In genomic region chr20:49542514-49542991, GRCh38 we compare ENCODE assay signal across 19 cellular contexts. TPM values are rescaled to one million over a fixed set of nuclear protein-coding genes. Genes with fewer than 3 reads are reported as not detected.
DNase-seq lines count a peak whose midpoint lies in the region; ATAC-seq and TF ChIP-seq lines count a peak whose summit lies in the region.
"Had no signal": no experiment of that assay in that cellular context is flagged by ENCODE, and none has a peak within 500 bp of the region (broad histone marks: within the 10 kb centered on the region; RNA-seq: fewer than 3 reads in every experiment).

No MANE protein-coding gene starts in this region.

- peak overlapping the region; percentile 36 for H3K27ac Mint-ChIP-seq in T-helper 1 cell treated with Interleukin-12 subunit alpha and Interleukin-12 subunit beta and Interleukin-4 antibody, amounts not matched to agents 30 μg/mL and 1 μg/mL, for 36 hours
- H3K27ac Mint-ChIP-seq in natural killer cell treated with Interleukin-12 subunit alpha and Interleukin-12 subunit beta and Interleukin-15 and Interleukin-18, amount 100 ng/mL, for 72 hours, result peak overlapping the region in 1 of 2 donors; percentile 63
- no peak overlapping the region for H3K27ac Mint-ChIP-seq in natural killer cell
- H3K27ac Mint-ChIP-seq: memory B cell, T-cell had no signal

- H3K27ac ChIP-seq in gastroesophageal sphincter, result peak overlapping the region in 3 of 4 donors; percentile 41 to 55 (median 43)
- H3K27ac ChIP-seq in vagina, result peak overlapping the region; percentile 5
- H3K27ac ChIP-seq: SJCRH30, spleen had no signal

- no peaks in the 10 kb centered on the region for H3K27me3 ChIP-seq in gastroesophageal sphincter
- H3K27me3 ChIP-seq in vagina, result no peaks in the 10 kb centered on the region
- H3K27me3 ChIP-seq: SJCRH30, transverse colon had no signal

- H3K9me3 Mint-ChIP-seq in T-helper 1 cell treated with Interleukin-12 subunit alpha and Interleukin-12 subunit beta and Interleukin-4 antibody, amounts not matched to agents 30 μg/mL and 1 μg/mL, for 36 hours, result peaks cover 12% of the 10 kb centered on the region
- H3K9me3 Mint-ChIP-seq in natural killer cell treated with Interleukin-12 subunit alpha and Interleukin-12 subunit beta and Interleukin-15 and Interleukin-18, amount 100 ng/mL, for 72 hours, result no peaks in the 10 kb centered on the region
- peaks cover 0 to 3% of the 10 kb centered on the region in 2 donors for H3K9me3 Mint-ChIP-seq in natural killer cell

- no peak for TF ChIP-seq EP300 in gastroesophageal sphincter (IDR thresholded peaks at IDR 0.05)

- WGBS in gastroesophageal sphincter (ENCODE audit: low coverage in 1 of 2), 2 donors, result 82% methylated on average over 4 of the region's 4 CpGs; no CpG with 5 or more reads in 1 of the 2 donors

- ATAC-seq in natural killer cell treated with Interleukin-12 subunit alpha and Interleukin-12 subunit beta and Interleukin-15 and Interleukin-18, amount 100 ng/mL, for 72 hours, result peak; percentile 7 to 40
- ATAC-seq in natural killer cell (no peak), gastroesophageal sphincter (no peak), GM21515 (IDR thresholded peaks at IDR 0.05; ENCODE audit: unreplicated experiment) (no peak)

- no peak for TF ChIP-seq CTCF in natural killer cell (IDR thresholded peaks at IDR 0.05)
- no peak for TF ChIP-seq CTCF in gastroesophageal sphincter (IDR thresholded peaks at IDR 0.05)
- TF ChIP-seq CTCF in vagina (IDR thresholded peaks at IDR 0.05), result no peak

- no peak overlapping the region for H3K4me3 Mint-ChIP-seq in T-helper 1 cell treated with Interleukin-12 subunit alpha and Interleukin-12 subunit beta and Interleukin-4 antibody, amounts not matched to agents 30 μg/mL and 1 μg/mL, for 36 hours
- no peak overlapping the region for H3K4me3 Mint-ChIP-seq in natural killer cell treated with Interleukin-12 subunit alpha and Interleukin-12 subunit beta and Interleukin-15 and Interleukin-18, amount 100 ng/mL, for 72 hours
- H3K4me3 Mint-ChIP-seq in natural killer cell, result no peak overlapping the region
- H3K4me3 Mint-ChIP-seq: activated CD4-positive, alpha-beta T cell treated with anti-CD3 and anti-CD28 coated beads, Interleukin-2, amount 10 ng/mL, durations not matched to agents 7 days and 5 days; memory B cell; T-cell had no signal

- H3K9me3 ChIP-seq in gastroesophageal sphincter (no peaks in the 10 kb centered on the region), vagina (no peaks in the 10 kb centered on the region)
- H3K9me3 ChIP-seq: transverse colon had no signal

- DNase-seq in T-helper 1 cell (no peak), natural killer cell (no peak), vagina (ENCODE audit: extremely low spot score in 2 of 2) (no peak), Ammon's horn (ENCODE audit: low spot score) (no peak)
- DNase-seq in natural killer cell treated with Interleukin-12 subunit alpha and Interleukin-12 subunit beta and Interleukin-15 and Interleukin-18, amount 100 ng/mL, for 72 hours (ENCODE audit: low spot score), result no peak
- DNase-seq: activated CD4-positive, alpha-beta T cell treated with anti-CD3 and anti-CD28 coated beads, Interleukin-2, amount 10 ng/mL, durations not matched to agents 7 days and 5 days; dermis blood vessel endothelial cell; Karpas-422; NCI-H187 treated with DMSO at 0.1 percent for 48 hours; spleen; stimulated activated CD4-positive, alpha-beta T cell treated with anti-CD3 and anti-CD28 coated beads, Interleukin-4, amount 100 ng/mL, for 1 hour; T-cell; transverse colon had no signal

- H3K4me1 ChIP-seq in gastroesophageal sphincter, result peaks cover 0 to 9% (median 0%) of the 10 kb centered on the region in 3 donors
- H3K4me1 ChIP-seq in vagina, result no peaks in the 10 kb centered on the region
- H3K4me1 ChIP-seq: spleen, transverse colon had no signal

- peaks cover 20% of the 10 kb centered on the region for H3K4me1 Mint-ChIP-seq in T-helper 1 cell treated with Interleukin-12 subunit alpha and Interleukin-12 subunit beta and Interleukin-4 antibody, amounts not matched to agents 30 μg/mL and 1 μg/mL, for 36 hours (ENCODE audit: low read depth)
- H3K4me1 Mint-ChIP-seq in natural killer cell treated with Interleukin-12 subunit alpha and Interleukin-12 subunit beta and Interleukin-15 and Interleukin-18, amount 100 ng/mL, for 72 hours (ENCODE audit: low read depth in 2 of 2), result peaks cover 8 to 9% of the 10 kb centered on the region in 2 donors
- peaks cover 0 to 10% of the 10 kb centered on the region in 2 donors for H3K4me1 Mint-ChIP-seq in natural killer cell

- peaks cover 27% of the 10 kb centered on the region for H3K36me3 Mint-ChIP-seq in T-helper 1 cell treated with Interleukin-12 subunit alpha and Interleukin-12 subunit beta and Interleukin-4 antibody, amounts not matched to agents 30 μg/mL and 1 μg/mL, for 36 hours (ENCODE audit: low read depth)
- H3K36me3 Mint-ChIP-seq in natural killer cell treated with Interleukin-12 subunit alpha and Interleukin-12 subunit beta and Interleukin-15 and Interleukin-18, amount 100 ng/mL, for 72 hours, result peaks cover 5% of the 10 kb centered on the region
- no peaks in the 10 kb centered on the region for H3K36me3 Mint-ChIP-seq in natural killer cell
- H3K36me3 Mint-ChIP-seq: T-cell had no signal

- no peak for TF ChIP-seq POLR2A in gastroesophageal sphincter (IDR thresholded peaks at IDR 0.05)
- no peak for TF ChIP-seq POLR2A in vagina (IDR thresholded peaks at IDR 0.05)

- no peak overlapping the region for H3K4me3 ChIP-seq in gastroesophageal sphincter
- no peak overlapping the region for H3K4me3 ChIP-seq in vagina
- H3K4me3 ChIP-seq: SJCRH30, spleen, transverse colon had no signal

- no peaks in the 10 kb centered on the region for H3K27me3 Mint-ChIP-seq in T-helper 1 cell treated with Interleukin-12 subunit alpha and Interleukin-12 subunit beta and Interleukin-4 antibody, amounts not matched to agents 30 μg/mL and 1 μg/mL, for 36 hours (ENCODE audit: low read depth)
- peaks cover 0 to 2% of the 10 kb centered on the region in 2 donors for H3K27me3 Mint-ChIP-seq in natural killer cell treated with Interleukin-12 subunit alpha and Interleukin-12 subunit beta and Interleukin-15 and Interleukin-18, amount 100 ng/mL, for 72 hours
- peaks cover 0 to 10% of the 10 kb centered on the region in 2 donors for H3K27me3 Mint-ChIP-seq in natural killer cell (ENCODE audit: low read depth in 2 of 2)

- H3K36me3 ChIP-seq in gastroesophageal sphincter, result peaks cover 0 to 75% of the 10 kb centered on the region in 2 donors
- peaks cover 0 to 22% of the 10 kb centered on the region in 2 donors for H3K36me3 ChIP-seq in vagina
- H3K36me3 ChIP-seq: SJCRH30, spleen, transverse colon had no signal

- intact Hi-C loops in natural killer cell (cut with micrococcal nuclease), result no loop called here
- intact Hi-C loops in vagina (cut with DNase I), result loop anchor here (2.0 to 10.0 kb wide), 2 partner anchors 66 to 302 kb away; no protein-coding TSS in a partner anchor

RNA-seq across cellular contexts. Expression of gene PTGIS, which starts 25.4 kb away (rescaled TPM):
- under 1 TPM in 1 of 2 donors, not detected in 1; 0.08 TPM for total RNA-seq in natural killer cell treated with Interleukin-12 subunit alpha and Interleukin-12 subunit beta and Interleukin-15 and Interleukin-18, amount 100 ng/mL, for 72 hours
- not detected for total RNA-seq in natural killer cell
- 100 to 1,000 TPM in 3 of 4 donors, 10 to 100 TPM in 1; 75.3 to 169 (median 137) TPM for total RNA-seq in gastroesophageal sphincter
- total RNA-seq in vagina, result 51.1 TPM
- total RNA-seq: HT-29 had no signal

Comparison
In these comparisons a context has a peak if more than half of its experiments do, and no peak if none do; other contexts are left out.
1. ATAC-seq: peak in natural killer cell treated with Interleukin-12 subunit alpha and Interleukin-12 subunit beta and Interleukin-15 and Interleukin-18, amount 100 ng/mL, for 72 hours (2 of 2); none in natural killer cell (0 of 3), gastroesophageal sphincter (single experiment) and GM21515 (single experiment).
2. RNA of gene PTGIS, which starts 25.4 kb away (total RNA-seq): 75.3 to 169 TPM in gastroesophageal sphincter and 51.1 TPM in vagina (single experiment); 0.08 TPM in natural killer cell treated with Interleukin-12 subunit alpha and Interleukin-12 subunit beta and Interleukin-15 and Interleukin-18, amount 100 ng/mL, for 72 hours and not detected in natural killer cell; every median in the first group is over 10 times any median in the second.